ENCODE assay signal across 8 cellular contexts in the genomic region with DNA sequence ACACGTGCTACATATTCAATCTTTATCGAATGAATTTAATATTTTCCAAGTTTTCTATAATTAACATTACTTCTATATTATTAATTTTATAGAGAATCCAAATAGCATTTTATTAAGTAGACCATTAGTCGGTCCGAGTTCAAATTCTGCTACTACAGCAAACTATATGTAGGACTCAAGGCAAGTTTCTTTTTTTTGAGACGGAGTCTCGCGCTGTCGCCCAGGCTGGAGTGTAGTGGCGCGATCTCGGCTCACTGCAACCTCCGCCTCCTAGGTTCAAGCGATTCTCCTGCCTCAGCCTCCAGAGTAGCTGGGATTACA. TPM values are rescaled to one million over a fixed set of nuclear protein-coding genes. Genes with fewer than 3 reads are reported as not detected.
DNase-seq lines count a peak whose midpoint lies in the region; ATAC-seq, FAIRE-seq and TF ChIP-seq lines count a peak whose summit lies in the region.
"Not testable (repeated sequence)": the region's sequence is repeated elsewhere in the genome, so short reads cannot be mapped to it uniquely, and the experiment has no call there.

No MANE protein-coding gene starts in this region.

- TF ChIP-seq CTCF in GM06990 (IDR thresholded peaks at IDR 0.05; ENCODE audit: insufficient read depth, low read length, poor library complexity, severe bottlenecking); SK-N-SH (IDR thresholded peaks at IDR 0.05); adrenal gland (IDR thresholded peaks at IDR 0.05); epithelial cell of proximal tubule (conservative IDR thresholded peaks at IDR 0.05; ENCODE audit: low read depth, low read length); pancreas (IDR thresholded peaks at IDR 0.05); type B pancreatic cell (conservative IDR thresholded peaks at IDR 0.05): not testable (repeated sequence)

- H3K79me2 ChIP-seq in SK-N-SH (ENCODE audit: insufficient read depth): peaks cover 52% of the 10 kb centered on the region

- POLR2A ChIA-PET in SK-N-SH (lab: Yijun Ruan, JAX): interaction anchor here (0.6 to 2.0 kb wide), 8 partner anchors 8 to 154 kb away, joined by 3 to 24 read pairs (median 4); partner anchors contain the start of genes DPY30, MEMO1 and SPAST

- peak overlapping the region; percentile 99 for H3K4me3 Mint-ChIP-seq in type B pancreatic cell

- not testable (repeated sequence) for TF ChIP-seq RAD21 in SK-N-SH (IDR thresholded peaks at IDR 0.05; ENCODE audit: low read length)

- TF ChIP-seq POLR2A in adrenal gland (IDR thresholded peaks at IDR 0.05): not testable (repeated sequence)

- H4K20me1 ChIP-seq in SK-N-SH (ENCODE audit: insufficient read depth): not testable (repeated sequence)

- not testable (repeated sequence) for FAIRE-seq in pancreas (lab: Jason Lieb, UNC)

- not testable (repeated sequence) for H3K27me3 Mint-ChIP-seq in type B pancreatic cell

- ATAC-seq in left colon (peak; percentile 26), pancreas (peak in 2 of 4 donors; percentile 12 to 14)

- H3K27ac ChIP-seq in HUES6 (ENCODE audit: low read depth, low read length) (peak overlapping the region; percentile 66; the same call in 1 of the 2 replicates), SK-N-SH (ENCODE audit: low read depth in 2 of 2, low read length in 1 of 2) (peak overlapping the region; percentile 84 to 94), adrenal gland (peak overlapping the region; percentile 90 to 95 (median 94)), pancreas (peak overlapping the region; percentile 78 to 94 (median 85))

- H3K9ac ChIP-seq in HUES6 (ENCODE audit: low read length): peak overlapping the region; percentile 93
- H3K9ac ChIP-seq in SK-N-SH: peak overlapping the region; percentile 78

- H3K27me3 ChIP-seq in GM06990 (replicated peaks; ENCODE audit: control insufficient read depth, insufficient read depth, low read length); HUES6 (ENCODE audit: control insufficient read depth, insufficient read depth, low read length); SK-N-SH (ENCODE audit: insufficient read depth); adrenal gland; pancreas: not testable (repeated sequence)

- H3K9me3 ChIP-seq in HUES6 (ENCODE audit: control insufficient read depth, insufficient read depth, low read depth, low read length); SK-N-SH; adrenal gland (replicated peaks in 1 of 3); pancreas: not testable (repeated sequence)

- H3K27ac Mint-ChIP-seq in type B pancreatic cell: peak overlapping the region; percentile 99

- CTCF ChIA-PET in SK-N-SH (lab: Yijun Ruan, JAX): interaction anchor here (3.2 kb wide), 1 partner anchor 102 kb away, joined by 13 read pairs; the partner anchor contains the start of gene SPAST

- peaks cover 21% of the 10 kb centered on the region for H3K4me1 Mint-ChIP-seq in type B pancreatic cell (ENCODE audit: unreplicated experiment)

- peak overlapping the region; percentile 70 for H3K4me2 ChIP-seq in SK-N-SH

- H3K36me3 ChIP-seq in GM06990 (ENCODE audit: control insufficient read depth, insufficient read depth, low read length); HUES6 (ENCODE audit: control insufficient read depth, insufficient read depth, low read length); SK-N-SH (replicated peaks in 1 of 2; ENCODE audit: control insufficient read depth in 1 of 2, insufficient read depth in 2 of 2, low read length in 1 of 2); adrenal gland (replicated peaks in 1 of 2); pancreas: not testable (repeated sequence)

- H3K36me3 Mint-ChIP-seq in type B pancreatic cell: not testable (repeated sequence)

- H3K4me3 ChIP-seq in GM06990 (replicated peaks; ENCODE audit: low read depth, low read length): peak overlapping the region; percentile 87
- H3K4me3 ChIP-seq in HUES6 (ENCODE audit: low read depth, low read length): peak overlapping the region; percentile 84
- peak overlapping the region; percentile 62 to 93 for H3K4me3 ChIP-seq in SK-N-SH (ENCODE audit: low read depth in 2 of 2, low read length in 1 of 2)
- H3K4me3 ChIP-seq in adrenal gland: peak overlapping the region in 3 of 4 donors; percentile 60 to 89 (median 67)
- H3K4me3 ChIP-seq in epithelial cell of proximal tubule (ENCODE audit: low read depth, low read length): peak overlapping the region; percentile 85
- H3K4me3 ChIP-seq in pancreas: peak overlapping the region; percentile 61 to 78 (median 74)

- not testable (repeated sequence) for TF ChIP-seq EP300 in SK-N-SH (IDR thresholded peaks at IDR 0.05; ENCODE audit: borderline replicate concordance in 1 of 2, low read depth in 1 of 2, low read length in 1 of 2)

- 4% methylated on average over 13 of the region's 13 CpGs for WGBS in SK-N-SH (ENCODE audit: low lambda C conversion rate)
- WGBS in adrenal gland, 4 donors: 6 to 10% (median 7%) methylated on average over 13 of the region's 13 CpGs
- 4 to 6% methylated on average over 13 of the region's 13 CpGs for WGBS in pancreas, 2 donors

- H3K9me2 ChIP-seq in SK-N-SH: not testable (repeated sequence)

- H3K4me1 ChIP-seq in HUES6 (ENCODE audit: control insufficient read depth, insufficient read depth, low read length); SK-N-SH (ENCODE audit: control insufficient read depth in 1 of 2, insufficient read depth in 2 of 2, low read depth in 1 of 2, low read length in 1 of 2): not testable (repeated sequence)
- H3K4me1 ChIP-seq in adrenal gland (replicated peaks in 1 of 2): peaks cover 0 to 26% of the 10 kb centered on the region in 2 donors
- peaks cover 0 to 14% (median 10%) of the 10 kb centered on the region in 3 donors for H3K4me1 ChIP-seq in pancreas

- peak; percentile 19 for DNase-seq in GM06990 (ENCODE audit: extremely low read depth, insufficient read length)
- not testable (repeated sequence) for DNase-seq in SK-N-SH; adrenal gland; epithelial cell of proximal tubule (ENCODE audit: low read depth); left colon; pancreas; type B pancreatic cell (ENCODE audit: extremely low spot score, unreplicated experiment)

- intact Hi-C loops in adrenal gland (cut with DNase I); left colon (cut with DNase I, micrococcal nuclease); pancreas (cut with DNase I): not testable (repeated sequence)

- H2AFZ ChIP-seq in SK-N-SH (ENCODE audit: low read depth): peak overlapping the region; percentile 98

- H3K9me3 Mint-ChIP-seq in type B pancreatic cell: not testable (repeated sequence)

- not testable (repeated sequence) for H3F3A ChIP-seq in SK-N-SH (replicated peaks; ENCODE audit: insufficient read depth)

RNA-seq across cellular contexts. Expression of gene SLC30A6, which starts 0.7 kb away (rescaled TPM):
- polyA plus RNA-seq in SK-N-SH (2012; rRNA removed) (13.7 and 20.5 TPM in 2 replicates), adrenal gland (10 to 100 TPM in 1 of 3 donors, 1 to 10 TPM in 2; 3.8 to 27.7 (median 4.0) TPM), pancreas (1 to 10 TPM; 2.1 to 5.2 TPM)
- polyA plus RNA-seq in SK-N-SH (2012; cell fraction: cytosol; rRNA removed): 21.8 and 23.9 TPM in 2 replicates
- 8.7 and 18.3 TPM in 2 replicates for polyA plus RNA-seq in SK-N-SH (2012; cell fraction: nucleus; rRNA removed)
- total RNA-seq in adrenal gland (10 to 100 TPM; 13.8 to 32.2 (median 23.4) TPM), epithelial cell of proximal tubule (15.9 and 18.1 TPM in 2 replicates), left colon (10 to 100 TPM; 18.4 to 20.8 TPM), pancreas (10 to 100 TPM in 3 of 6 donors, 1 to 10 TPM in 3; 7.3 to 13.7 (median 9.6) TPM), type B pancreatic cell (ENCODE audit: low replicate concordance) (32.1 and 34.2 TPM in 2 replicates)
